In the genomic region with DNA sequence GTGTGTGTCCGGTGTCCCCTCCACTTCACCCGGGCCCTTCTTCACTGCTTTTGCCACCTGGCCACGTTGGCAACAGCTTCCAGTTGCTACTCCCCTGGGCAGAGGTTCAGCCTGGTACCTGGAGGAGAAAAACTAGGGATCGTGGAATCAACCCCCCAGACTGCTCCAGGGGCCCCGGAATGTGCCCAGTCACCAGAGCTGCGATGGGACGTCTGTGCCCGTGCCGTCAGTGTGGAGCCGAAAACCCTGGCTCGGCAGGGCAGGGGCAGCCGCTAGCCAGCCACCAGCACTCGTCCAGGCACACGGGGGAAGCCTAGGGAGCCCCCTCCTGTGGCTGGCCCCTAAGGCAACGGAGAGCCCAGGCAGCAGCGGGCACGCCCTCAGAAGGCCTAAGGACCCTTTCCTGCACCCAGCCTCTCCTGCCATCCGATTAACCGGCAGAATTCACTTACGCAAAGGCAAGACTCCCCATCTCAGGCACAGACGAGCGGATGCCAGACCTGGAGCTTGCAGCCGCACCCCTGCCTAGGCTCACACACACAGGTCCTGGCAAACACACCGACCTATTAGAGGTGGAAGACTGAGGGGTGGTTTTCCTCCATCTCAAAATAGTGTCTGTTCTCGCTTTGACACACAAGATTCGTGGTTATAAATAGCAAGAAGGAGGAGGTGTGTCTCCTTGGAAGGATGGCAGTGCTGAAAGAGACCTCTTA, we compare ENCODE assay signal across 8 cellular contexts.
DNase-seq lines count a peak whose midpoint lies in the region; ATAC-seq, FAIRE-seq and TF ChIP-seq lines count a peak whose summit lies in the region.

No MANE protein-coding gene starts in this region.

- no TSS peak for BruUV-seq in GM12878 (replicated peaks; lab: Mats Ljungman, UMichigan)

- no peak for DNase-seq in AG04449 (ENCODE audit: low read depth, low spot score)
- peak; percentile 19 for DNase-seq in GM19238 (ENCODE audit: insufficient read length, low spot score)
- DNase-seq in GM12878 (ENCODE audit: low read depth, low spot score): peak; percentile 57
- DNase-seq in NCI-H2029 (lab: John Stamatoyannopoulos, UW): no peak
- no peak for DNase-seq in NCI-H2227 treated with DMSO at 0.1 percent for 48 hours (lab: John Stamatoyannopoulos, UW)

- TF ChIP-seq CTCF in AG04449 (IDR thresholded peaks at IDR 0.05; ENCODE audit: insufficient read depth, low read length, missing control alignments): no peak
- TF ChIP-seq CTCF in GM12878 (IDR thresholded peaks at IDR 0.05 in 2 of 3, conservative IDR thresholded peaks at IDR 0.05 in 1 of 3; ENCODE audit: control insufficient read depth in 2 of 3, extremely low read depth in 1 of 3, insufficient read depth in 1 of 3, low read depth in 3 of 3, low read length in 3 of 3): no peak

- in situ Hi-C loops in GM12878 (cut with MboI): no loop called here

- H3K4me1 ChIP-seq in GM12878 (ENCODE audit: control insufficient read depth, insufficient read depth, low read length): peaks cover 37% of the 10 kb centered on the region
- no peaks in the 10 kb centered on the region for H3K4me1 ChIP-seq in mucosa of stomach (ENCODE audit: control insufficient read depth, insufficient read depth, low read length)

- H3K4me3 ChIP-seq in AG04449 (ENCODE audit: low read depth, low read length): peak overlapping the region; percentile 67
- peak overlapping the region; percentile 66 for H3K4me3 ChIP-seq in GM12878
- H3K4me3 ChIP-seq in mucosa of stomach (ENCODE audit: low read length): peak overlapping the region; percentile 14

- H3K4me2 ChIP-seq in GM12878 (ENCODE audit: control insufficient read depth, insufficient read depth): peak overlapping the region; percentile 100

- ATAC-seq in GM12878 (peak; percentile 11), HG02588 (IDR thresholded peaks at IDR 0.05; ENCODE audit: unreplicated experiment) (no peak), HG03097 (IDR thresholded peaks at IDR 0.05; ENCODE audit: low FRiP score, unreplicated experiment) (no peak)

- CTCF ChIA-PET in AG04449 (lab: Yijun Ruan, JAX) (interaction anchor here (0.9 to 4.1 kb wide), 5 partner anchors 10 to 413 kb away, joined by 3 to 19 read pairs (median 3); no protein-coding TSS in a partner anchor), GM12878 (lab: Yijun Ruan, JAX) (interaction anchor here (0.7 to 5.4 kb wide), 13 partner anchors 10 to 413 kb away, joined by 3 to 55 read pairs (median 5); no protein-coding TSS in a partner anchor)

- H3K27me3 ChIP-seq in GM12878 (replicated peaks in 1 of 2; ENCODE audit: control insufficient read depth in 2 of 2, insufficient read depth in 2 of 2, low read length in 1 of 2) (peaks cover 0 to 5% of the 10 kb centered on the region in 2 experiments; a peak in 1 of 4 replicates), mucosa of stomach (ENCODE audit: control insufficient read depth, insufficient read depth, low read length) (peaks cover 65% of the 10 kb centered on the region)

- no peaks in the 10 kb centered on the region for H4K20me1 ChIP-seq in GM12878 (ENCODE audit: control insufficient read depth, insufficient read depth)

- no peak for TF ChIP-seq RAD21 in GM12878 (IDR thresholded peaks at IDR 0.05; ENCODE audit: insufficient read depth, low read depth, low read length)

- intact Hi-C loops in GM12878 (cut with micrococcal nuclease; ENCODE audit: unreplicated experiment): loop anchor here (2.0 to 5.0 kb wide), 3 partner anchors 51 to 415 kb away; no protein-coding TSS in a partner anchor

- WGBS in GM12878 (ENCODE audit: insufficient coverage, insufficient replicate concordance, low lambda C conversion rate, missing lambda C conversion rate): 4% methylated on average over 26 of the region's 26 CpGs

- no peak for TF ChIP-seq EP300 in GM12878 (IDR thresholded peaks at IDR 0.05; ENCODE audit: borderline replicate concordance in 1 of 2, control insufficient read depth in 1 of 2, low read depth in 2 of 2, low read length in 2 of 2)

- SMC1A ChIA-PET in GM12878 (lab: Charles Lee; ENCODE audit: uncharacterized antibody, unreplicated experiment): interaction anchor here (1.0 to 6.3 kb wide), 9 partner anchors 14 to 415 kb away, joined by 3 to 56 read pairs (median 14); no protein-coding TSS in a partner anchor

- H3K79me2 ChIP-seq in GM12878 (ENCODE audit: control insufficient read depth, insufficient read depth, low read length): peaks cover 37% of the 10 kb centered on the region

- RAD21 ChIA-PET in GM12878 (lab: Charles Lee; ENCODE audit: unreplicated experiment): interaction anchor here (0.6 to 6.3 kb wide), 7 partner anchors 22 to 413 kb away, joined by 3 to 55 read pairs (median 6); no protein-coding TSS in a partner anchor

- peak overlapping the region; percentile 21 for H2AFZ ChIP-seq in GM12878 (ENCODE audit: control insufficient read depth, low read depth, low read length)

- peak overlapping the region; percentile 50; the same call in 1 of the 2 replicates for H3K27ac ChIP-seq in GM12878 (ENCODE audit: control insufficient read depth, insufficient read depth)

- peak overlapping the region; percentile 66 for H3K9ac ChIP-seq in GM12878 (ENCODE audit: control insufficient read depth, insufficient read depth, low read length)
- no peak overlapping the region for H3K9ac ChIP-seq in mucosa of stomach (ENCODE audit: low read length)

- FAIRE-seq in GM12878 (lab: Jason Lieb, UNC): peak; percentile 41

- no peak for TF ChIP-seq POLR2A in GM12878 (IDR thresholded peaks at IDR 0.05; ENCODE audit: low read depth, low read length)

- POLR2A ChIA-PET in AG04449 (lab: Yijun Ruan, JAX): interaction anchor here (1.0 kb wide), 1 partner anchor 56 kb away, joined by 3 read pairs; no protein-coding TSS in a partner anchor
- POLR2A ChIA-PET in GM12878 (lab: Charles Lee): interaction anchor here (0.8 to 4.7 kb wide), 3 partner anchors 22 to 51 kb away, joined by 3 to 43 read pairs (median 3); no protein-coding TSS in a partner anchor

- H3K36me3 ChIP-seq in GM12878 (ENCODE audit: control insufficient read depth in 2 of 2, insufficient read depth in 2 of 2, low read length in 1 of 2) (no peaks in the 10 kb centered on the region), mucosa of stomach (ENCODE audit: control insufficient read depth, insufficient read depth, low read length) (no peaks in the 10 kb centered on the region)

- no peaks in the 10 kb centered on the region for H3K9me3 ChIP-seq in GM12878 (replicated peaks; ENCODE audit: control insufficient read depth, insufficient read depth, low read length)
- no peaks in the 10 kb centered on the region for H3K9me3 ChIP-seq in mucosa of stomach (ENCODE audit: control insufficient read depth, low read length)

TF ChIP-seq in GM12878, 131 proteins besides CTCF, POLR2A, EP300 and RAD21 (continues in another document):
- TF ChIP-seq NR2C2 (IDR thresholded peaks at IDR 0.05; ENCODE audit: borderline replicate concordance, control insufficient read depth, insufficient read length, low read depth): no peak
- TF ChIP-seq, protein P1, sequence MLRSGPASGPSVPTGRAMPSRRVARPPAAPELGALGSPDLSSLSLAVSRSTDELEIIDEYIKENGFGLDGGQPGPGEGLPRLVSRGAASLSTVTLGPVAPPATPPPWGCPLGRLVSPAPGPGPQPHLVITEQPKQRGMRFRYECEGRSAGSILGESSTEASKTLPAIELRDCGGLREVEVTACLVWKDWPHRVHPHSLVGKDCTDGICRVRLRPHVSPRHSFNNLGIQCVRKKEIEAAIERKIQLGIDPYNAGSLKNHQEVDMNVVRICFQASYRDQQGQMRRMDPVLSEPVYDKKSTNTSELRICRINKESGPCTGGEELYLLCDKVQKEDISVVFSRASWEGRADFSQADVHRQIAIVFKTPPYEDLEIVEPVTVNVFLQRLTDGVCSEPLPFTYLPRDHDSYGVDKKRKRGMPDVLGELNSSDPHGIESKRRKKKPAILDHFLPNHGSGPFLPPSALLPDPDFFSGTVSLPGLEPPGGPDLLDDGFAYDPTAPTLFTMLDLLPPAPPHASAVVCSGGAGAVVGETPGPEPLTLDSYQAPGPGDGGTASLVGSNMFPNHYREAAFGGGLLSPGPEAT (IDR thresholded peaks at IDR 0.05; ENCODE audit: low read depth): peak; percentile 10; the same call in 1 of the 2 replicates
- TF ChIP-seq, protein P2, sequence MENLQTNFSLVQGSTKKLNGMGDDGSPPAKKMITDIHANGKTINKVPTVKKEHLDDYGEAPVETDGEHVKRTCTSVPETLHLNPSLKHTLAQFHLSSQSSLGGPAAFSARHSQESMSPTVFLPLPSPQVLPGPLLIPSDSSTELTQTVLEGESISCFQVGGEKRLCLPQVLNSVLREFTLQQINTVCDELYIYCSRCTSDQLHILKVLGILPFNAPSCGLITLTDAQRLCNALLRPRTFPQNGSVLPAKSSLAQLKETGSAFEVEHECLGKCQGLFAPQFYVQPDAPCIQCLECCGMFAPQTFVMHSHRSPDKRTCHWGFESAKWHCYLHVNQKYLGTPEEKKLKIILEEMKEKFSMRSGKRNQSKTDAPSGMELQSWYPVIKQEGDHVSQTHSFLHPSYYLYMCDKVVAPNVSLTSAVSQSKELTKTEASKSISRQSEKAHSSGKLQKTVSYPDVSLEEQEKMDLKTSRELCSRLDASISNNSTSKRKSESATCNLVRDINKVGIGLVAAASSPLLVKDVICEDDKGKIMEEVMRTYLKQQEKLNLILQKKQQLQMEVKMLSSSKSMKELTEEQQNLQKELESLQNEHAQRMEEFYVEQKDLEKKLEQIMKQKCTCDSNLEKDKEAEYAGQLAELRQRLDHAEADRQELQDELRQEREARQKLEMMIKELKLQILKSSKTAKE (IDR thresholded peaks at IDR 0.05; ENCODE audit: low read depth, poor library complexity, severe bottlenecking): peak; percentile 24
- peak; percentile 52 for TF ChIP-seq JUNB (IDR thresholded peaks at IDR 0.05)
- TF ChIP-seq MEF2A (IDR thresholded peaks at IDR 0.05; ENCODE audit: insufficient read depth, low read depth, low read length): peak; percentile 76; the same call in 1 of the 2 replicates
- TF ChIP-seq MEF2B (IDR thresholded peaks at IDR 0.05; ENCODE audit: partially characterized antibody, poor library complexity, severe bottlenecking): peak; percentile 51
- TF ChIP-seq NBN (IDR thresholded peaks at IDR 0.05): 0 out of 2 replicates have a peak, but pooled peaks have one; percentile 12
- TF ChIP-seq RUNX3 (IDR thresholded peaks at IDR 0.05; ENCODE audit: low read length): peak; percentile 78
- TF ChIP-seq IRF3 (IDR thresholded peaks at IDR 0.05): no peak
- TF ChIP-seq EED (IDR thresholded peaks at IDR 0.05; ENCODE audit: low read depth): peak; percentile 58; the same call in 1 of the 2 replicates

Comparison
In these comparisons a context has a peak if more than half of its experiments do, and no peak if none do; other contexts are left out.
1. DNase-seq: peak in GM19238 (single experiment) and GM12878 (single experiment); none in AG04449 (single experiment), NCI-H2029 (single experiment) and NCI-H2227 treated with DMSO at 0.1 percent for 48 hours (single experiment).
2. H3K4me3 ChIP-seq: peak in every context shown above with its lines; median percentile 67 in AG04449; 66 in GM12878; 14 in mucosa of stomach.